12 cellular contexts compared by ENCODE assay signal in genomic region chr17:47810901-47811635, GRCh38. TPM values are rescaled to one million over a fixed set of nuclear protein-coding genes. Genes with fewer than 3 reads are reported as not detected.
A peak's percentile ranks its signal among the peaks of the same experiment; 100 is the strongest.
DNase-seq lines count a peak whose midpoint lies in the region; ATAC-seq, FAIRE-seq and TF ChIP-seq lines count a peak whose summit lies in the region.
"Had no signal": no experiment of that assay in that cellular context is flagged by ENCODE, and none has a peak within 500 bp of the region (broad histone marks: within the 10 kb centered on the region; RNA-seq: fewer than 3 reads in every experiment).

No MANE protein-coding gene starts in this region.

- POLR2A ChIA-PET in MCF 10A (lab: Yijun Ruan, JAX): interaction anchor here (0.5 to 1.3 kb wide), 3 partner anchors 20 to 158 kb away, joined by 3 read pairs; partner anchors contain the start of genes LRRC46 and MRPL10

- H3K36me3 Mint-ChIP-seq in MCF 10A (ENCODE audit: insufficient read depth, unreplicated experiment) (peaks cover 9% of the 10 kb centered on the region), astrocyte (ENCODE audit: low read depth, unreplicated experiment) (peaks cover 33% of the 10 kb centered on the region), mesothelial cell of epicardium (peaks cover 26% of the 10 kb centered on the region)

- H3K4me3 Mint-ChIP-seq in MCF 10A (ENCODE audit: unreplicated experiment) (no peak overlapping the region), astrocyte (ENCODE audit: unreplicated experiment) (peak overlapping the region; percentile 47), mesothelial cell of epicardium (no peak overlapping the region)

- H3K27ac ChIP-seq in breast epithelium: peak overlapping the region in 1 of 2 donors; percentile 67
- peak overlapping the region; percentile 63 for H3K27ac ChIP-seq in astrocyte (ENCODE audit: low read depth, low read length)
- H3K27ac ChIP-seq in thyroid gland: peak overlapping the region; percentile 24 to 75 (median 30)
- no peak overlapping the region for H3K27ac ChIP-seq in vagina
- H3K27ac ChIP-seq: uterus had no signal

- H3K4me1 Mint-ChIP-seq in MCF 10A (ENCODE audit: insufficient read depth, unreplicated experiment) (peaks cover 23% of the 10 kb centered on the region), astrocyte (ENCODE audit: low read depth, unreplicated experiment) (peaks cover 29% of the 10 kb centered on the region), mesothelial cell of epicardium (peaks cover 19% of the 10 kb centered on the region)

- intact Hi-C loops in MCF 10A (cut with micrococcal nuclease): no loop called here
- intact Hi-C loops in breast epithelium (cut with DNase I; ENCODE audit: low total_unique reads): no loop called here
- intact Hi-C loops in thyroid gland (cut with DNase I): no loop called here
- intact Hi-C loops in vagina (cut with DNase I): no loop called here

- no peak for FAIRE-seq in astrocyte (lab: Jason Lieb, UNC)

- H3K27me3 ChIP-seq in breast epithelium (no peaks in the 10 kb centered on the region), astrocyte (ENCODE audit: insufficient read depth, low read length) (no peaks in the 10 kb centered on the region), thyroid gland (no peaks in the 10 kb centered on the region), vagina (no peaks in the 10 kb centered on the region)
- H3K27me3 ChIP-seq: uterus had no signal

- WGBS in thyroid gland, 2 donors: 71 to 73% methylated on average over 9 of the region's 9 CpGs

- H4K20me1 ChIP-seq in astrocyte (ENCODE audit: insufficient read depth, low read length): peaks cover 59% of the 10 kb centered on the region

- CTCF ChIA-PET in MCF 10A (lab: Yijun Ruan, JAX): interaction anchor here (0.7 to 1.2 kb wide), 2 partner anchors 20 to 127 kb away, joined by 4 read pairs; partner anchors contain the start of genes LRRC46 and MRPL10

- BruUV-seq in MCF 10A (replicated peaks; lab: Mats Ljungman, UMichigan): no TSS peak

- no peak for TF ChIP-seq CTCF in MCF 10A (IDR thresholded peaks at IDR 0.05; ENCODE audit: unreplicated experiment)
- TF ChIP-seq CTCF in breast epithelium (IDR thresholded peaks at IDR 0.05): no peak
- TF ChIP-seq CTCF in astrocyte (IDR thresholded peaks at IDR 0.05; ENCODE audit: insufficient read depth, low read depth, low read length): no peak
- no peak for TF ChIP-seq CTCF in mesothelial cell of epicardium (IDR thresholded peaks at IDR 0.05; ENCODE audit: unreplicated experiment)
- TF ChIP-seq CTCF in thyroid gland (IDR thresholded peaks at IDR 0.05): no peak
- no peak for TF ChIP-seq CTCF in vagina (IDR thresholded peaks at IDR 0.05)

- TF ChIP-seq POLR2A in breast epithelium (IDR thresholded peaks at IDR 0.05): no peak
- no peak for TF ChIP-seq POLR2A in thyroid gland (IDR thresholded peaks at IDR 0.05)
- TF ChIP-seq POLR2A in vagina (IDR thresholded peaks at IDR 0.05): no peak

- no peaks in the 10 kb centered on the region for H3K79me2 ChIP-seq in astrocyte (ENCODE audit: insufficient read depth, low read length)

- peak overlapping the region; percentile 44 for H3K9ac ChIP-seq in astrocyte (ENCODE audit: low read length)

- no peak for ATAC-seq in HG02852 (IDR thresholded peaks at IDR 0.05; ENCODE audit: unreplicated experiment)
- ATAC-seq: Right ventricle myocardium inferior had no signal

- H3K4me3 ChIP-seq in breast epithelium (no peak overlapping the region), astrocyte (ENCODE audit: insufficient read depth, low read depth, low read length) (no peak overlapping the region), thyroid gland (replicated peaks in 1 of 3) (no peak overlapping the region), vagina (no peak overlapping the region)
- H3K4me3 ChIP-seq: uterus had no signal

- no peak overlapping the region for H2AFZ ChIP-seq in astrocyte (ENCODE audit: low read depth, low read length)

- H3K9me3 Mint-ChIP-seq in MCF 10A (ENCODE audit: unreplicated experiment) (no peaks in the 10 kb centered on the region), astrocyte (ENCODE audit: unreplicated experiment) (no peaks in the 10 kb centered on the region), mesothelial cell of epicardium (no peaks in the 10 kb centered on the region)

- H3K27me3 Mint-ChIP-seq in MCF 10A (ENCODE audit: insufficient read depth, unreplicated experiment) (no peaks in the 10 kb centered on the region), astrocyte (ENCODE audit: low read depth, unreplicated experiment) (no peaks in the 10 kb centered on the region), mesothelial cell of epicardium (ENCODE audit: low read depth) (no peaks in the 10 kb centered on the region)

- peak overlapping the region; percentile 27 for H3K4me2 ChIP-seq in astrocyte (ENCODE audit: low read length)

- H3K27ac Mint-ChIP-seq in MCF 10A (ENCODE audit: low read depth, unreplicated experiment): peak overlapping the region; percentile 68
- H3K27ac Mint-ChIP-seq in astrocyte (ENCODE audit: unreplicated experiment): peak overlapping the region; percentile 89
- peak overlapping the region; percentile 66 for H3K27ac Mint-ChIP-seq in mesothelial cell of epicardium

- no peaks in the 10 kb centered on the region for H3K36me3 ChIP-seq in breast epithelium
- peaks cover 5% of the 10 kb centered on the region for H3K36me3 ChIP-seq in astrocyte (ENCODE audit: insufficient read depth, low read length)
- H3K36me3 ChIP-seq in thyroid gland: peaks cover 30 to 37% of the 10 kb centered on the region in 2 donors
- H3K36me3 ChIP-seq in vagina: peaks cover 0 to 32% of the 10 kb centered on the region in 2 donors
- H3K36me3 ChIP-seq: uterus had no signal

- DNase-seq in MCF 10A (ENCODE audit: unreplicated experiment): no peak
- no peak for DNase-seq in breast epithelium (ENCODE audit: low spot score in 2 of 2)
- DNase-seq in astrocyte (ENCODE audit: low read depth): no peak
- no peak for DNase-seq in mesothelial cell of epicardium (ENCODE audit: low spot score in 2 of 2, unreplicated experiment in 2 of 2)
- DNase-seq in thyroid gland: peak; percentile 36 to 37
- no peak for DNase-seq in vagina (ENCODE audit: extremely low spot score in 2 of 2)
- DNase-seq in kidney tubule cell (ENCODE audit: low spot score): no peak
- DNase-seq: NCI-H345, uterus had no signal

- H3K9me3 ChIP-seq in breast epithelium (no peaks in the 10 kb centered on the region), astrocyte (ENCODE audit: insufficient read depth, low read depth, low read length) (no peaks in the 10 kb centered on the region), thyroid gland (no peaks in the 10 kb centered on the region), vagina (no peaks in the 10 kb centered on the region)
- H3K9me3 ChIP-seq: uterus had no signal

- no peaks in the 10 kb centered on the region for H3K4me1 ChIP-seq in breast epithelium
- H3K4me1 ChIP-seq in astrocyte (ENCODE audit: insufficient read depth, low read length): peaks cover 12% of the 10 kb centered on the region
- H3K4me1 ChIP-seq in thyroid gland: peaks cover 13 to 31% of the 10 kb centered on the region in 2 donors
- H3K4me1 ChIP-seq in vagina: peaks cover 15% of the 10 kb centered on the region
- H3K4me1 ChIP-seq: uterus had no signal

RNA-seq across cellular contexts. Expression of gene OSBPL7, which starts 10.5 kb away (rescaled TPM):
- 4.3 and 4.7 TPM in 2 replicates for total RNA-seq in MCF 10A (2022)
- total RNA-seq in breast epithelium: 10 to 100 TPM in 1 of 3 donors, 1 to 10 TPM in 2; 3.0 to 10.2 (median 8.9) TPM
- 20.7 and 21.4 TPM in 2 replicates for total RNA-seq in astrocyte
- 21.7 to 25.1 TPM (median 22.0 TPM) in 3 replicates for total RNA-seq in mesothelial cell of epicardium
- 10 to 100 TPM; 12.7 to 18.0 (median 14.7) TPM for total RNA-seq in thyroid gland
- 5.6 TPM for total RNA-seq in vagina

RNA-seq across cellular contexts. Expression of gene MRPL10, which starts 20.3 kb away (rescaled TPM):
- total RNA-seq in MCF 10A (2022) (43.2 and 49.3 TPM in 2 replicates), breast epithelium (10 to 100 TPM; 35.0 to 43.5 (median 36.7) TPM), astrocyte (29.8 and 33.2 TPM in 2 replicates), mesothelial cell of epicardium (41.0 to 46.5 TPM (median 45.6 TPM) in 3 replicates), thyroid gland (10 to 100 TPM; 36.1 to 51.9 (median 39.1) TPM), vagina (21.4 TPM)

RNA-seq across cellular contexts. Expression of gene LRRC46, which starts 20.4 kb away (rescaled TPM):
- 1.2 and 1.4 TPM in 2 replicates for total RNA-seq in MCF 10A (2022)
- under 1 TPM; 0.16 to 0.59 (median 0.33) TPM for total RNA-seq in breast epithelium
- total RNA-seq in astrocyte: 0.30 and 0.62 TPM in 2 replicates
- 0.16 TPM in 1 of 3 replicates, not detected in the others for total RNA-seq in mesothelial cell of epicardium
- 1 to 10 TPM in 2 of 4 donors, under 1 TPM in 1, not detected in 1; 0.44 to 3.2 (median 2.0) TPM for total RNA-seq in thyroid gland
- not detected for total RNA-seq in vagina
- total RNA-seq: dermis blood vessel endothelial cell had no signal

RNA-seq across cellular contexts. Expression of gene SCRN2, which starts 30.0 kb away (rescaled TPM):
- 15.7 and 16.2 TPM in 2 replicates for total RNA-seq in MCF 10A (2022)
- total RNA-seq in breast epithelium: 100 to 1,000 TPM in 1 of 3 donors, 10 to 100 TPM in 2; 49.2 to 108 (median 54.9) TPM
- total RNA-seq in astrocyte: 17.5 and 19.4 TPM in 2 replicates
- 49.7 to 50.7 TPM (median 50.7 TPM) in 3 replicates for total RNA-seq in mesothelial cell of epicardium
- 10 to 100 TPM; 37.0 to 71.5 (median 49.1) TPM for total RNA-seq in thyroid gland
- total RNA-seq in vagina: 33.1 TPM

RNA-seq across cellular contexts. Expression of gene SP6, which starts 39.9 kb away (rescaled TPM):
- total RNA-seq in MCF 10A (2022) (1.2 and 1.5 TPM in 2 replicates), breast epithelium (1 to 10 TPM in 2 of 3 donors, under 1 TPM in 1; 0.48 to 5.3 (median 3.6) TPM), astrocyte (1.3 and 1.6 TPM in 2 replicates), mesothelial cell of epicardium (15.9 to 17.6 TPM (median 16.0 TPM) in 3 replicates), thyroid gland (1 to 10 TPM in 1 of 4 donors, under 1 TPM in 3; 0.56 to 5.9 (median 0.96) TPM), vagina (3.9 TPM)

Comparison
In these comparisons a context has a peak if more than half of its experiments do, and no peak if none do; other contexts are left out.
1. DNase-seq: peak in thyroid gland (2 of 2); none in MCF 10A (single experiment), breast epithelium (0 of 2), astrocyte (single experiment), mesothelial cell of epicardium (0 of 2), vagina (0 of 2) and kidney tubule cell (single experiment).
2. Peak in every context shown above with its lines, with median percentiles within 50 percentile points of each other: H3K27ac Mint-ChIP-seq.